In genomic region chrX:118566359-118566758, GRCh38 we compare ENCODE assay signal across 22 cellular contexts.
DNase-seq lines count a peak whose midpoint lies in the region; ATAC-seq and TF ChIP-seq lines count a peak whose summit lies in the region.
"Had no signal": no experiment of that assay in that cellular context is flagged by ENCODE, and none has a peak within 500 bp of the region (broad histone marks: within the 10 kb centered on the region; RNA-seq: fewer than 3 reads in every experiment).

No MANE protein-coding gene starts in this region.

- CTCF ChIA-PET in CD4-positive, alpha-beta T cell (lab: Charles Lee) = no interaction called here

- TF ChIP-seq EP300 in gastroesophageal sphincter (IDR thresholded peaks at IDR 0.05) = no peak

- H4K20me1 ChIP-seq in Loucy (ENCODE audit: insufficient read depth, low read length, poor library complexity, severe bottlenecking) = no peaks in the 10 kb centered on the region

- no peak for DNase-seq in CD4-positive, alpha-beta T cell
- DNase-seq in fibroblast of gingiva (ENCODE audit: low read depth) (peak; percentile 52), NCI-H2227 treated with DMSO at 0.1 percent for 48 hours (lab: John Stamatoyannopoulos, UW) (no peak), endothelial cell (ENCODE audit: low spot score) (no peak)
- DNase-seq: BE2C; effector CD8-positive, alpha-beta T cell; hippocampal formation; islet precursor cell; Kasumi-1; NCI-H1105 treated with DMSO at 0.1 percent for 48 hours; NCI-H69; SIG-M5; stimulated activated CD4-positive, alpha-beta T cell treated with anti-CD3 and anti-CD28 coated beads, Interleukin-1b, Interleukin-23, amount 100 ng/mL, for 48 hours; stimulated activated naive CD4-positive, alpha-beta T cell; tibial artery had no signal

- no peaks in the 10 kb centered on the region for H3K9me2 ChIP-seq in Loucy (replicated peaks; ENCODE audit: low read depth, low read length)

- no peaks in the 10 kb centered on the region for H3K27me3 ChIP-seq in CD4-positive, alpha-beta T cell (ENCODE audit: control insufficient read depth, insufficient read depth, low read length)
- H3K27me3 ChIP-seq in Loucy (ENCODE audit: insufficient read depth, low read length, poor library complexity, severe bottlenecking) = no peaks in the 10 kb centered on the region
- no peaks in the 10 kb centered on the region for H3K27me3 ChIP-seq in gastroesophageal sphincter
- H3K27me3 ChIP-seq: ascending aorta, BE2C, tibial artery had no signal

- no peak overlapping the region for H3K4me3 Mint-ChIP-seq in CD4-positive, alpha-beta T cell
- H3K4me3 Mint-ChIP-seq in nephron = no peak overlapping the region
- H3K4me3 Mint-ChIP-seq in endothelial cell (ENCODE audit: unreplicated experiment) = no peak overlapping the region

- H3K9ac ChIP-seq in Loucy (ENCODE audit: low read depth, low read length, poor library complexity, severe bottlenecking) = no peak overlapping the region
- H3K9ac ChIP-seq: parathyroid adenoma had no signal

- no peak overlapping the region for H3K27ac ChIP-seq in CD4-positive, alpha-beta T cell (ENCODE audit: low read depth, low read length)
- H3K27ac ChIP-seq in gastroesophageal sphincter = no peak overlapping the region
- H3K27ac ChIP-seq: ascending aorta, parathyroid adenoma, tibial artery, VCaP had no signal

- no peaks in the 10 kb centered on the region for H3F3A ChIP-seq in Loucy (ENCODE audit: low read depth)

- no peak overlapping the region for H2AFZ ChIP-seq in Loucy (ENCODE audit: low read length)
- H2AFZ ChIP-seq: parathyroid adenoma had no signal

- no peak for ATAC-seq in CD4-positive, alpha-beta T cell (ENCODE audit: poor library complexity)
- ATAC-seq in HG03457 (IDR thresholded peaks at IDR 0.05; ENCODE audit: unreplicated experiment) (no peak), gastroesophageal sphincter (no peak)

- no peaks in the 10 kb centered on the region for H3K27me3 Mint-ChIP-seq in CD4-positive, alpha-beta T cell
- H3K27me3 Mint-ChIP-seq in nephron (ENCODE audit: low read depth) (no peaks in the 10 kb centered on the region), endothelial cell (ENCODE audit: unreplicated experiment) (no peaks in the 10 kb centered on the region)

- peaks cover 18% of the 10 kb centered on the region for H3K4me1 Mint-ChIP-seq in CD4-positive, alpha-beta T cell (ENCODE audit: low read depth)
- peaks cover 34% of the 10 kb centered on the region for H3K4me1 Mint-ChIP-seq in nephron
- H3K4me1 Mint-ChIP-seq in endothelial cell (ENCODE audit: unreplicated experiment) = peaks cover 4% of the 10 kb centered on the region

- 42 to 45% methylated on average over 3 of the region's 3 CpGs for WGBS in gastroesophageal sphincter (ENCODE audit: low coverage in 1 of 2), 2 donors

- peaks cover 81% of the 10 kb centered on the region for H3K36me3 Mint-ChIP-seq in CD4-positive, alpha-beta T cell (ENCODE audit: low read depth)
- H3K36me3 Mint-ChIP-seq in nephron (ENCODE audit: low read depth) (peaks cover 19% of the 10 kb centered on the region), endothelial cell (ENCODE audit: low read depth, unreplicated experiment) (peaks cover 4% of the 10 kb centered on the region)

- POLR2A ChIA-PET in CD4-positive, alpha-beta T cell (lab: Charles Lee) = no interaction called here

- H3K9me3 ChIP-seq in CD4-positive, alpha-beta T cell (ENCODE audit: control insufficient read depth, low read length) = no peaks in the 10 kb centered on the region
- H3K9me3 ChIP-seq in Loucy (ENCODE audit: insufficient read depth, low read depth, low read length) (no peaks in the 10 kb centered on the region), gastroesophageal sphincter (no peaks in the 10 kb centered on the region)
- H3K9me3 ChIP-seq: ascending aorta, BE2C, tibial artery had no signal

- no peak for TF ChIP-seq POLR2A in gastroesophageal sphincter (IDR thresholded peaks at IDR 0.05)

- H3K9me3 Mint-ChIP-seq in CD4-positive, alpha-beta T cell = no peaks in the 10 kb centered on the region
- peaks cover 3% of the 10 kb centered on the region for H3K9me3 Mint-ChIP-seq in nephron
- no peaks in the 10 kb centered on the region for H3K9me3 Mint-ChIP-seq in endothelial cell (ENCODE audit: unreplicated experiment)

- H3K36me3 ChIP-seq in Loucy (ENCODE audit: insufficient read depth, low read length) (peaks cover 6% of the 10 kb centered on the region; the same call in 1 of the 2 replicates), gastroesophageal sphincter (peaks cover 0 to 23% of the 10 kb centered on the region in 2 donors)
- H3K36me3 ChIP-seq: BE2C had no signal

- no peaks in the 10 kb centered on the region for H3K79me2 ChIP-seq in Loucy (ENCODE audit: insufficient read depth, low read length)
- H3K79me2 ChIP-seq: parathyroid adenoma had no signal

- peak overlapping the region; percentile 79 for H3K27ac Mint-ChIP-seq in CD4-positive, alpha-beta T cell
- peak overlapping the region; percentile 49 to 72 (median 64) for H3K27ac Mint-ChIP-seq in nephron
- H3K27ac Mint-ChIP-seq in endothelial cell (ENCODE audit: unreplicated experiment) = no peak overlapping the region

- TF ChIP-seq CTCF in CD4-positive, alpha-beta T cell (IDR thresholded peaks at IDR 0.05) = no peak
- TF ChIP-seq CTCF in Loucy (conservative IDR thresholded peaks at IDR 0.05; ENCODE audit: low read length) = no peak
- TF ChIP-seq CTCF in nephron (IDR thresholded peaks at IDR 0.05; ENCODE audit: unreplicated experiment in 3 of 3) = no peak
- TF ChIP-seq CTCF in endothelial cell (IDR thresholded peaks at IDR 0.05; ENCODE audit: unreplicated experiment) = no peak
- TF ChIP-seq CTCF in gastroesophageal sphincter (IDR thresholded peaks at IDR 0.05) = no peak

- peaks cover 3% of the 10 kb centered on the region for H3K4me1 ChIP-seq in Loucy (ENCODE audit: insufficient read depth, low read length, poor library complexity, severe bottlenecking)
- no peaks in the 10 kb centered on the region for H3K4me1 ChIP-seq in gastroesophageal sphincter
- H3K4me1 ChIP-seq: ascending aorta, BE2C, parathyroid adenoma, tibial artery had no signal

- peak overlapping the region; percentile 12 for H3K4me2 ChIP-seq in Loucy (ENCODE audit: low read depth, low read length, poor library complexity, severe bottlenecking)

- H3K4me3 ChIP-seq in Loucy (ENCODE audit: low read length, poor library complexity, severe bottlenecking) (no peak overlapping the region), gastroesophageal sphincter (no peak overlapping the region)
- H3K4me3 ChIP-seq: ascending aorta, tibial artery had no signal

- intact Hi-C loops in CD4-positive, alpha-beta T cell (cut with DNase I, micrococcal nuclease) = no loop called here
